ENCODE assay signal across 11 cellular contexts in genomic region chr22:23229646-23230045, GRCh38.
"Had no signal": no experiment of that assay in that cellular context is flagged by ENCODE, and none has a peak within 500 bp of the region (broad histone marks: within the 10 kb centered on the region; RNA-seq: fewer than 3 reads in every experiment).

No MANE protein-coding gene starts in this region.

- ATAC-seq: heart left ventricle, psoas muscle, right lobe of liver had no signal

- H3K27ac Mint-ChIP-seq: nephron had no signal

- H3K4me3 ChIP-seq: breast epithelium, heart left ventricle, psoas muscle, right lobe of liver had no signal

- H3K4me3 Mint-ChIP-seq: nephron had no signal

- H3K9ac ChIP-seq: SK-N-SH had no signal

- H3K27me3 ChIP-seq: breast epithelium, heart left ventricle, right lobe of liver had no signal

- H3K36me3 ChIP-seq: breast epithelium, heart left ventricle had no signal

- H3K27ac ChIP-seq: breast epithelium, heart left ventricle, psoas muscle, right lobe of liver had no signal

- DNase-seq: activated CD4-positive, CD25-positive, alpha-beta regulatory T cell; activated gamma-delta T cell treated with Interleukin-2 at 50 U/mL for 16 hours; foreskin melanocyte; heart left ventricle; psoas muscle; right lobe of liver; SK-N-SH; stimulated activated CD4-positive, alpha-beta T cell treated with anti-CD3 and anti-CD28 coated beads, Interleukin-2, amount 100 ng/mL, for 24 hours; stimulated activated naive CD4-positive, alpha-beta T cell had no signal

- H3K9me3 ChIP-seq: psoas muscle, right lobe of liver had no signal
